In the genomic region with DNA sequence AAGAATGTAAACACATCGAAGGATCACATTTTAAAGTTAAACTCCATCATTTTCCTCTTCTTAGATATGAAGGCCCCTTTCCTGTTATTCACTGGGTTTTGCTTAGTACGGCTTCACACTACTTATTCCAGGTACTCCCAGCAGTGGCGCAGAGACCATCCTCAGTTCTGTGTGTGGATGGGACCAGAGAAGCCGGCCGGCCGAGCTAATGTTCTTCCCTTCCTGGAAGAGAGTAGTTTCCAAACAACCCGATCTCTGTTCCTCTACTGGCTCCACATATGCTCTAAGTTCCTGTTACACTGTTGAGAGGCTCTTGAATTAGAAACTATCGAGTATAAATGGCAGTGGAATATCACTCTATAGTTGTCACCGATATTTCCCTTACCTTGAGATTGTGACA, we compare ENCODE assay signal across 1 cellular context.
TF ChIP-seq lines count a peak whose summit lies in the region.

No MANE protein-coding gene starts in this region.

TF ChIP-seq in A549, 52 proteins besides CTCF, POLR2A, EP300 and RAD21 (continued from another document):
- TF ChIP-seq REST (IDR thresholded peaks at IDR 0.05) (no peak), CEBPB (IDR thresholded peaks at IDR 0.05) (no peak), RFX5 (IDR thresholded peaks at IDR 0.05) (no peak)
TF ChIP-seq in A549: peak in this region for 0.
